ENCODE assay signal across 20 cellular contexts in the genomic region with DNA sequence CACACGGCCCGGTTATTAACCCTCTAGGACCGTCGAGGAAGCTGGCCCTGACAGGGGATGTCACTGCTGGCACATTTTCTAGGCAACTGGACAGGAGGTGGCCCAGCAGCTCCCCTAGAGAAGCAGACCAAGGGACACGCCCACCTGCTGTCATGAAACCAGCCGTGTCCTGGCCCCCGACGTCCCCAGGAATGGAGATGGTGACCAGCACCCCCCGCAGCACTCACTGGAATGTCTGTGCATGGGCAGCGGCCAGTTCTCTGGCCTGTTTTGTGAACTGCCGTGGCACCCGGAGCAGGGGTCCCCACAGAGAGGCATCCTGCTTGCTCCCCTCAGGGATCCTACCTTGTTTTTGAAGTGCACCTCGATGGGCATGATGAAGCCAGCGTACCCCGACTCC.
"Had no signal": no experiment of that assay in that cellular context is flagged by ENCODE, and none has a peak within 500 bp of the region (broad histone marks: within the 10 kb centered on the region; RNA-seq: fewer than 3 reads in every experiment).

No MANE protein-coding gene starts in this region.

- ATAC-seq: gastrocnemius medialis, left cardiac atrium, lower lobe of right lung, right cardiac atrium, T-helper 17 cell had no signal

- DNase-seq: activated CD4-positive, alpha-beta memory T cell treated with anti-CD3 and anti-CD28 coated beads, Interleukin-2, amount 10 ng/mL, durations not matched to agents 7 days and 5 days; activated CD4-positive, alpha-beta T cell treated with anti-CD3 and anti-CD28 coated beads for 4 hours; activated CD8-positive, alpha-beta memory T cell treated with anti-CD3 and anti-CD28 coated beads, Interleukin-2, amount 50 U/mL, for 4 hours; activated gamma-delta T cell treated with Interleukin-2 at 50 U/mL for 16 hours; activated T-cell treated with anti-CD3 and anti-CD28 coated beads, Interleukin-2, amount 50 U/mL, for 48 hours; dorsolateral prefrontal cortex; erythroblast; gastrocnemius medialis; heart right ventricle; left cardiac atrium; lower lobe of right lung; small intestine; stimulated activated CD4-positive, alpha-beta T cell treated with anti-CD3 and anti-CD28 coated beads, Interleukin-4, amount 100 ng/mL, for 24 hours; T-helper 17 cell had no signal

- H3K36me3 ChIP-seq: breast epithelium had no signal

- H3K9me3 Mint-ChIP-seq: activated CD4-positive, alpha-beta memory T cell treated with anti-CD3 and anti-CD28 coated beads, Interleukin-2, amount 10 ng/mL, durations not matched to agents 7 days and 5 days; stimulated activated naive CD8-positive, alpha-beta T cell treated with anti-CD3 and anti-CD28 coated beads, Interleukin-15, Interleukin-2, amounts not matched to agents 100 ng/mL and 50 ng/mL, for 24 hours; type B pancreatic cell had no signal

- H3K4me3 Mint-ChIP-seq: activated CD4-positive, alpha-beta memory T cell treated with anti-CD3 and anti-CD28 coated beads, Interleukin-2, amount 10 ng/mL, durations not matched to agents 7 days and 5 days; stimulated activated naive CD8-positive, alpha-beta T cell treated with anti-CD3 and anti-CD28 coated beads, Interleukin-15, Interleukin-2, amounts not matched to agents 100 ng/mL and 50 ng/mL, for 24 hours; T-helper 17 cell; type B pancreatic cell had no signal

- H3K4me1 ChIP-seq: breast epithelium had no signal

- H3K27me3 ChIP-seq: ascending aorta, breast epithelium, dorsolateral prefrontal cortex, gastrocnemius medialis, heart right ventricle, suprapubic skin had no signal

- H3K27ac ChIP-seq: ascending aorta, breast epithelium, heart right ventricle, lower lobe of right lung, suprapubic skin had no signal

- H3K27ac Mint-ChIP-seq: activated CD4-positive, alpha-beta memory T cell treated with anti-CD3 and anti-CD28 coated beads, Interleukin-2, amount 10 ng/mL, durations not matched to agents 7 days and 5 days; stimulated activated naive CD8-positive, alpha-beta T cell treated with anti-CD3 and anti-CD28 coated beads, Interleukin-15, Interleukin-2, amounts not matched to agents 100 ng/mL and 50 ng/mL, for 24 hours; T-helper 17 cell; type B pancreatic cell had no signal

- H3K4me3 ChIP-seq: ascending aorta, breast epithelium, dorsolateral prefrontal cortex, gastrocnemius medialis, heart right ventricle, lower lobe of right lung, suprapubic skin had no signal

- H3K4me1 Mint-ChIP-seq: activated CD4-positive, alpha-beta memory T cell treated with anti-CD3 and anti-CD28 coated beads, Interleukin-2, amount 10 ng/mL, durations not matched to agents 7 days and 5 days had no signal

- H3K9me3 ChIP-seq: ascending aorta, breast epithelium, gastrocnemius medialis, heart right ventricle, lower lobe of right lung, suprapubic skin had no signal

- H3K27me3 Mint-ChIP-seq: activated CD4-positive, alpha-beta memory T cell treated with anti-CD3 and anti-CD28 coated beads, Interleukin-2, amount 10 ng/mL, durations not matched to agents 7 days and 5 days; stimulated activated naive CD8-positive, alpha-beta T cell treated with anti-CD3 and anti-CD28 coated beads, Interleukin-15, Interleukin-2, amounts not matched to agents 100 ng/mL and 50 ng/mL, for 24 hours; T-helper 17 cell; type B pancreatic cell had no signal
